ENCODE assay signal across 22 cellular contexts in the genomic region with DNA sequence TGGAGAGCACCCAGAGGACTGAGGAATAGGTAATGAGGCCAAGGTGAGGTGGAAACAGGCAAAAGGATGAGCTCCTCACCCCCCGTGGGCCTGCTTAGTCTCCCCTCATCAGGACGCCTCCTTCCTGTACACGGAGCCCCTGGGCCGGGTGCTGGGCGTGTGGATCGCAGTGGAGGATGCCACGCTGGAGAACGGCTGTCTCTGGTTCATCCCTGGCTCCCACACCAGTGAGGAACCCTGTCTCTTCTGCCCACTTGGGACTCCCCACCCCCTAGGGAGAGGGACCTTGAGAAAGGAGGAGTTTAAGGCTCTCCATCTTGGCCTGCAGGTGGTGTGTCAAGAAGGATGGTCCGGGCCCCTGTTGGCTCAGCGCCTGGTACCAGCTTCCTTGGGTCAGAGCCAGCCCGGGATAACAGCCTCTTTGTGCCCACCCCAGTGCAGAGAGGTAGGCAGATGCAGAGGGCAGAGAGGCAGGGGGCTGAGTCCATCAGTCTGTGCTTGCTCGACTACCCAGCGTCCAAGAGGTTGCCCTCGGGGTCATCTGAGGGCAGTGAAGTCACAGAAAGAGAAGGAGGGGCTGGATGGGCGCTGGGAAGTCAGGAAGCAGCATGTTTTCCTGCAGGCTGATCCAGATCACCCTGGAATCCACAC. TPM values are rescaled to one million over a fixed set of nuclear protein-coding genes. Genes with fewer than 3 reads are reported as not detected.
DNase-seq lines count a peak whose midpoint lies in the region; ATAC-seq and TF ChIP-seq lines count a peak whose summit lies in the region.
"Had no signal": no experiment of that assay in that cellular context is flagged by ENCODE, and none has a peak within 500 bp of the region (broad histone marks: within the 10 kb centered on the region; RNA-seq: fewer than 3 reads in every experiment).

No MANE protein-coding gene starts in this region.

- no peaks in the 10 kb centered on the region for H3K4me1 Mint-ChIP-seq in natural killer cell treated with Interleukin-12 subunit alpha and Interleukin-12 subunit beta and Interleukin-15 and Interleukin-18, amount 100 ng/mL, for 72 hours (ENCODE audit: low read depth in 2 of 2)
- no peaks in the 10 kb centered on the region for H3K4me1 Mint-ChIP-seq in natural killer cell
- H3K4me1 Mint-ChIP-seq in activated CD8-positive, alpha-beta T cell treated with anti-CD3 and anti-CD28 coated beads for 36 hours (ENCODE audit: low read depth) = no peaks in the 10 kb centered on the region
- H3K4me1 Mint-ChIP-seq: activated naive CD8-positive, alpha-beta T cell treated with anti-CD3 and anti-CD28 coated beads, Interleukin-2, amount 10 ng/mL, durations not matched to agents 7 days and 5 days; mesothelial cell of epicardium had no signal

- WGBS in right cardiac atrium = 59% methylated on average over 15 of the region's 15 CpGs
- no CpG with 5 or more reads among the region's 15 CpGs for WGBS in neuronal stem cell (ENCODE audit: extremely low coverage in 2 of 2, insufficient read length in 2 of 2, insufficient replicate concordance in 1 of 2), 2 donors
- WGBS in aorta, 2 donors = 60 to 66% methylated on average over 15 of the region's 15 CpGs

- no peaks in the 10 kb centered on the region for H3K9me3 Mint-ChIP-seq in natural killer cell treated with Interleukin-12 subunit alpha and Interleukin-12 subunit beta and Interleukin-15 and Interleukin-18, amount 100 ng/mL, for 72 hours
- no peaks in the 10 kb centered on the region for H3K9me3 Mint-ChIP-seq in natural killer cell
- no peaks in the 10 kb centered on the region for H3K9me3 Mint-ChIP-seq in activated CD8-positive, alpha-beta T cell treated with anti-CD3 and anti-CD28 coated beads for 36 hours
- H3K9me3 Mint-ChIP-seq: activated CD4-positive, alpha-beta T cell treated with anti-CD3 and anti-CD28 coated beads, Interleukin-2, amount 10 ng/mL, durations not matched to agents 24 days and 14 days; activated naive CD8-positive, alpha-beta T cell treated with anti-CD3 and anti-CD28 coated beads, Interleukin-2, amount 10 ng/mL, durations not matched to agents 7 days and 5 days; activated T-helper 2 cell treated with anti-CD3 and anti-CD28 coated beads, Interferon-gamma antibody, Interleukin-2, Interleukin-4, amounts not matched to agents 10 μg/mL and 5 μg/mL and 100 μg/mL, durations not matched to agents 14 hours and 24 hours and 36 hours; mesothelial cell of epicardium had no signal

- intact Hi-C loops in natural killer cell (cut with micrococcal nuclease) = no loop called here
- intact Hi-C loops in right cardiac atrium (cut with DNase I) = no loop called here
- intact Hi-C loops in aorta (cut with DNase I) = no loop called here
- intact Hi-C loops in activated CD8-positive, alpha-beta T cell treated with anti-CD3 and anti-CD28 coated beads for 36 hours (cut with micrococcal nuclease) = no loop called here

- H3K4me3 ChIP-seq in right cardiac atrium (ENCODE audit: low read length) (no peak overlapping the region), neuronal stem cell (ENCODE audit: low read length in 2 of 2) (no peak overlapping the region), aorta (ENCODE audit: low read length in 2 of 2) (no peak overlapping the region)
- H3K4me3 ChIP-seq: BLaER1, psoas muscle had no signal

- no peak overlapping the region for H2BK120ac ChIP-seq in neuronal stem cell (ENCODE audit: low read depth, low read length)

- peak overlapping the region; percentile 38 for H2AFZ ChIP-seq in neuronal stem cell (ENCODE audit: low read length)

- no peak overlapping the region for H3K18ac ChIP-seq in neuronal stem cell (ENCODE audit: low read length)

- CTCF ChIA-PET in activated CD8-positive, alpha-beta T cell treated with anti-CD3 and anti-CD28 coated beads for 36 hours (lab: Charles Lee) = interaction anchor here (1.2 kb wide), 1 partner anchor 12 kb away, joined by 4 read pairs; no protein-coding TSS in a partner anchor

- no peaks in the 10 kb centered on the region for H3K36me3 Mint-ChIP-seq in natural killer cell treated with Interleukin-12 subunit alpha and Interleukin-12 subunit beta and Interleukin-15 and Interleukin-18, amount 100 ng/mL, for 72 hours
- no peaks in the 10 kb centered on the region for H3K36me3 Mint-ChIP-seq in natural killer cell
- no peaks in the 10 kb centered on the region for H3K36me3 Mint-ChIP-seq in activated CD8-positive, alpha-beta T cell treated with anti-CD3 and anti-CD28 coated beads for 36 hours (ENCODE audit: low read depth)
- H3K36me3 Mint-ChIP-seq: activated naive CD8-positive, alpha-beta T cell treated with anti-CD3 and anti-CD28 coated beads, Interleukin-2, amount 10 ng/mL, durations not matched to agents 7 days and 5 days; mesothelial cell of epicardium had no signal

- H3K4me1 ChIP-seq in right cardiac atrium (ENCODE audit: control insufficient read depth, insufficient read depth, low read length) (no peaks in the 10 kb centered on the region), neuronal stem cell (ENCODE audit: control insufficient read depth in 2 of 2, insufficient read depth in 1 of 2, low read depth in 1 of 2, low read length in 2 of 2) (peaks cover 0 to 8% of the 10 kb centered on the region in 2 donors), aorta (ENCODE audit: control insufficient read depth in 1 of 2, insufficient read depth in 2 of 2, low read length in 2 of 2) (no peaks in the 10 kb centered on the region)
- H3K4me1 ChIP-seq: BLaER1, psoas muscle had no signal

- no peak overlapping the region for H3K23ac ChIP-seq in neuronal stem cell (ENCODE audit: low read depth, low read length, poor library complexity)

- H3K27me3 Mint-ChIP-seq in natural killer cell treated with Interleukin-12 subunit alpha and Interleukin-12 subunit beta and Interleukin-15 and Interleukin-18, amount 100 ng/mL, for 72 hours = no peaks in the 10 kb centered on the region
- no peaks in the 10 kb centered on the region for H3K27me3 Mint-ChIP-seq in natural killer cell (ENCODE audit: low read depth in 2 of 2)
- no peaks in the 10 kb centered on the region for H3K27me3 Mint-ChIP-seq in activated CD8-positive, alpha-beta T cell treated with anti-CD3 and anti-CD28 coated beads for 36 hours
- H3K27me3 Mint-ChIP-seq: activated CD4-positive, alpha-beta T cell treated with anti-CD3 and anti-CD28 coated beads, Interleukin-2, amount 10 ng/mL, durations not matched to agents 24 days and 14 days; activated naive CD8-positive, alpha-beta T cell treated with anti-CD3 and anti-CD28 coated beads, Interleukin-2, amount 10 ng/mL, durations not matched to agents 7 days and 5 days had no signal

- peak overlapping the region; percentile 23 for H3K14ac ChIP-seq in neuronal stem cell (ENCODE audit: low read length)

- H3K9ac ChIP-seq in neuronal stem cell (ENCODE audit: low read depth, low read length, poor library complexity) = no peak overlapping the region

- H2BK15ac ChIP-seq in neuronal stem cell (ENCODE audit: low read length) = no peak overlapping the region

- no peak overlapping the region for H2BK12ac ChIP-seq in neuronal stem cell (ENCODE audit: low read length)

- H3K9me3 ChIP-seq in right cardiac atrium (ENCODE audit: control insufficient read depth, low read length) = no peaks in the 10 kb centered on the region
- H3K9me3 ChIP-seq in neuronal stem cell (replicated peaks in 1 of 2; ENCODE audit: control insufficient read depth in 2 of 2, insufficient read depth in 1 of 2, low read depth in 1 of 2, low read length in 2 of 2) = no peaks in the 10 kb centered on the region
- H3K9me3 ChIP-seq in aorta (ENCODE audit: control insufficient read depth, low read length) = no peaks in the 10 kb centered on the region
- H3K9me3 ChIP-seq: BLaER1, psoas muscle had no signal

- H3K27me3 ChIP-seq in right cardiac atrium (ENCODE audit: control insufficient read depth, insufficient read depth) (no peaks in the 10 kb centered on the region), neuronal stem cell (ENCODE audit: control insufficient read depth in 3 of 3, insufficient read depth in 3 of 3, low read depth in 1 of 3, low read length in 3 of 3) (no peaks in the 10 kb centered on the region), aorta (ENCODE audit: control insufficient read depth in 1 of 2, insufficient read depth in 2 of 2, low read length in 1 of 2) (no peaks in the 10 kb centered on the region)
- H3K27me3 ChIP-seq: BLaER1 had no signal

- H3K27ac Mint-ChIP-seq in natural killer cell treated with Interleukin-12 subunit alpha and Interleukin-12 subunit beta and Interleukin-15 and Interleukin-18, amount 100 ng/mL, for 72 hours = no peak overlapping the region
- H3K27ac Mint-ChIP-seq in natural killer cell = no peak overlapping the region
- H3K27ac Mint-ChIP-seq in activated CD8-positive, alpha-beta T cell treated with anti-CD3 and anti-CD28 coated beads for 36 hours = no peak overlapping the region
- H3K27ac Mint-ChIP-seq: activated CD4-positive, alpha-beta T cell treated with anti-CD3 and anti-CD28 coated beads, Interleukin-2, amount 10 ng/mL, durations not matched to agents 24 days and 14 days; activated naive CD8-positive, alpha-beta T cell treated with anti-CD3 and anti-CD28 coated beads, Interleukin-2, amount 10 ng/mL, durations not matched to agents 7 days and 5 days; activated T-helper 2 cell treated with anti-CD3 and anti-CD28 coated beads, Interferon-gamma antibody, Interleukin-2, Interleukin-4, amounts not matched to agents 10 μg/mL and 5 μg/mL and 100 μg/mL, durations not matched to agents 14 hours and 24 hours and 36 hours; mesothelial cell of epicardium had no signal

- H3K4me2 ChIP-seq in neuronal stem cell (ENCODE audit: insufficient read depth, low read length, poor library complexity, severe bottlenecking) = no peak overlapping the region
- H3K4me2 ChIP-seq: BLaER1 had no signal

- no peak overlapping the region for H2BK5ac ChIP-seq in neuronal stem cell (ENCODE audit: low read length)

- H3K79me1 ChIP-seq in neuronal stem cell (ENCODE audit: low read depth, low read length) = peaks cover 6% of the 10 kb centered on the region

- POLR2A ChIA-PET in activated CD8-positive, alpha-beta T cell treated with anti-CD3 and anti-CD28 coated beads for 36 hours (lab: Charles Lee) = no interaction called here

- H3K4ac ChIP-seq in neuronal stem cell (ENCODE audit: low read length) = no peak overlapping the region

- no peak overlapping the region for H4K8ac ChIP-seq in neuronal stem cell (ENCODE audit: low read depth, low read length)

- H4K91ac ChIP-seq in neuronal stem cell (ENCODE audit: low read depth, low read length, poor library complexity) = no peak overlapping the region

- ATAC-seq in natural killer cell treated with Interleukin-12 subunit alpha and Interleukin-12 subunit beta and Interleukin-15 and Interleukin-18, amount 100 ng/mL, for 72 hours = peak; percentile 33 to 34
- ATAC-seq in natural killer cell (no peak), right cardiac atrium (peak; percentile 28 to 45), aorta (ENCODE audit: low FRiP score) (peak; percentile 28), HG02571 (IDR thresholded peaks at IDR 0.05; ENCODE audit: unreplicated experiment) (no peak), HG03135 (IDR thresholded peaks at IDR 0.05; ENCODE audit: unreplicated experiment) (no peak)
- ATAC-seq in activated CD8-positive, alpha-beta T cell treated with anti-CD3 and anti-CD28 coated beads for 36 hours = no peak

- TF ChIP-seq CTCF in natural killer cell (IDR thresholded peaks at IDR 0.05) = no peak
- TF ChIP-seq CTCF in activated CD8-positive, alpha-beta T cell treated with anti-CD3 and anti-CD28 coated beads for 36 hours (IDR thresholded peaks at IDR 0.05) = no peak

- H2AK5ac ChIP-seq in neuronal stem cell (ENCODE audit: low read depth, low read length) = no peak overlapping the region

- peaks cover under 1 to 4% of the 10 kb centered on the region in 2 donors for H3K36me3 ChIP-seq in neuronal stem cell (replicated peaks in 1 of 2; ENCODE audit: control insufficient read depth in 2 of 2, insufficient read depth in 2 of 2, low read length in 2 of 2)
- H3K36me3 ChIP-seq in aorta (ENCODE audit: control insufficient read depth in 1 of 2, insufficient read depth in 2 of 2, low read length in 1 of 2) = no peaks in the 10 kb centered on the region

- DNase-seq in natural killer cell treated with Interleukin-12 subunit alpha and Interleukin-12 subunit beta and Interleukin-15 and Interleukin-18, amount 100 ng/mL, for 72 hours (ENCODE audit: low spot score) = no peak
- DNase-seq in natural killer cell (no peak), right cardiac atrium (peak in 1 of 3 donors; percentile 73), neuronal stem cell (ENCODE audit: low spot score) (no peak), aorta (peak; percentile 37 to 73)
- DNase-seq in activated CD8-positive, alpha-beta T cell treated with anti-CD3 and anti-CD28 coated beads for 36 hours = no peak
- DNase-seq: activated CD4-positive, alpha-beta T cell treated with anti-CD3 and anti-CD28 coated beads, Interleukin-2, amount 10 ng/mL, durations not matched to agents 24 days and 14 days; activated naive CD8-positive, alpha-beta T cell treated with anti-CD3 and anti-CD28 coated beads, Interleukin-2, amount 10 ng/mL, durations not matched to agents 7 days and 5 days; Calu3; EL; IMR-90; NCI-H1436 treated with DMSO at 0.1 percent for 48 hours; NCI-H524 treated with DMSO at 0.1 percent for 48 hours; stimulated activated CD4-positive, alpha-beta T cell treated with anti-CD3 and anti-CD28 coated beads, Interleukin-4, amount 100 ng/mL, for 4 hours had no signal

- H3K27ac ChIP-seq in right cardiac atrium (ENCODE audit: low read length) = no peak overlapping the region
- no peak overlapping the region for H3K27ac ChIP-seq in neuronal stem cell (replicated peaks; ENCODE audit: low read length)
- no peak overlapping the region for H3K27ac ChIP-seq in aorta (ENCODE audit: low read depth in 1 of 2, low read length in 2 of 2)
- H3K27ac ChIP-seq: BLaER1, psoas muscle had no signal

- no peak overlapping the region for H3K4me3 Mint-ChIP-seq in natural killer cell treated with Interleukin-12 subunit alpha and Interleukin-12 subunit beta and Interleukin-15 and Interleukin-18, amount 100 ng/mL, for 72 hours
- H3K4me3 Mint-ChIP-seq in natural killer cell = no peak overlapping the region
- H3K4me3 Mint-ChIP-seq in activated CD8-positive, alpha-beta T cell treated with anti-CD3 and anti-CD28 coated beads for 36 hours = no peak overlapping the region
- H3K4me3 Mint-ChIP-seq: activated CD4-positive, alpha-beta T cell treated with anti-CD3 and anti-CD28 coated beads, Interleukin-2, amount 10 ng/mL, durations not matched to agents 24 days and 14 days; activated naive CD8-positive, alpha-beta T cell treated with anti-CD3 and anti-CD28 coated beads, Interleukin-2, amount 10 ng/mL, durations not matched to agents 7 days and 5 days; mesothelial cell of epicardium had no signal

RNA-seq across cellular contexts. Expression of a gene that starts 7.0 kb away (rescaled TPM):
- total RNA-seq in natural killer cell treated with Interleukin-12 subunit alpha and Interleukin-12 subunit beta and Interleukin-15 and Interleukin-18, amount 100 ng/mL, for 72 hours = 10 to 100 TPM in 1 of 2 donors, 1 to 10 TPM in 1; 8.7 to 11.5 TPM
- 1 to 10 TPM; 4.8 to 8.9 (median 6.7) TPM for total RNA-seq in natural killer cell
- 10 to 100 TPM; 10.0 to 11.8 (median 11.2) TPM for total RNA-seq in right cardiac atrium
- 9.6 TPM for polyA plus RNA-seq in right cardiac atrium
- 10.1 TPM for polyA plus RNA-seq in neuronal stem cell (2013, experiment 1 of 2)
- 9.7 TPM for polyA plus RNA-seq in neuronal stem cell (2013, experiment 2 of 2)
- total RNA-seq in aorta = 10 to 100 TPM in 1 of 2 donors, 1 to 10 TPM in 1; 8.4 to 10.5 TPM
- 10 to 100 TPM in 1 of 2 donors, 1 to 10 TPM in 1; 4.3 to 10.7 TPM for polyA plus RNA-seq in aorta
- total RNA-seq in activated CD8-positive, alpha-beta T cell treated with anti-CD3 and anti-CD28 coated beads for 36 hours = 1 to 10 TPM; 5.7 TPM

RNA-seq across cellular contexts. Expression of a gene that starts 7.1 kb away (rescaled TPM):
- 100 to 1,000 TPM; 103 to 143 TPM for total RNA-seq in natural killer cell treated with Interleukin-12 subunit alpha and Interleukin-12 subunit beta and Interleukin-15 and Interleukin-18, amount 100 ng/mL, for 72 hours
- total RNA-seq in natural killer cell = 10 to 100 TPM; 53.9 to 66.4 (median 58.3) TPM
- total RNA-seq in right cardiac atrium = 10 to 100 TPM; 16.1 to 24.6 (median 17.8) TPM
- 9.8 TPM for polyA plus RNA-seq in right cardiac atrium
- 25.1 TPM for polyA plus RNA-seq in neuronal stem cell (2013, experiment 1 of 2)
- polyA plus RNA-seq in neuronal stem cell (2013, experiment 2 of 2) = 24.6 TPM
- 10 to 100 TPM; 37.1 to 44.5 TPM for total RNA-seq in aorta
- polyA plus RNA-seq in aorta = 10 to 100 TPM in 1 of 2 donors, 1 to 10 TPM in 1; 4.9 to 14.4 TPM
- total RNA-seq in activated CD8-positive, alpha-beta T cell treated with anti-CD3 and anti-CD28 coated beads for 36 hours = 100 to 1,000 TPM in 1 of 2 experiments, 10 to 100 TPM in 1; 96.2 to 110 TPM

RNA-seq across cellular contexts. Expression of a gene that starts 19.6 kb away (rescaled TPM):
- 1 to 10 TPM in 1 of 2 donors, under 1 TPM in 1; 0.24 to 1.1 TPM for total RNA-seq in natural killer cell treated with Interleukin-12 subunit alpha and Interleukin-12 subunit beta and Interleukin-15 and Interleukin-18, amount 100 ng/mL, for 72 hours
- total RNA-seq in natural killer cell (1 to 10 TPM; 5.4 to 6.0 (median 5.4) TPM), right cardiac atrium (10 to 100 TPM; 30.4 to 64.4 (median 38.0) TPM), aorta (10 to 100 TPM; 20.5 to 33.0 TPM)
- polyA plus RNA-seq in right cardiac atrium (57.8 TPM), aorta (10 to 100 TPM; 16.7 to 68.9 TPM)
- 13.0 TPM for polyA plus RNA-seq in neuronal stem cell (2013, experiment 1 of 2)
- 12.5 TPM for polyA plus RNA-seq in neuronal stem cell (2013, experiment 2 of 2)
- 1 to 10 TPM in 1 of 2 experiments, under 1 TPM in 1; 0.61 to 1.5 TPM for total RNA-seq in activated CD8-positive, alpha-beta T cell treated with anti-CD3 and anti-CD28 coated beads for 36 hours
- total RNA-seq: Calu3, M059J had no signal
- polyA plus RNA-seq: neural cell had no signal

RNA-seq across cellular contexts. Expression of a gene that starts 58.5 kb away (rescaled TPM):
- 10 to 100 TPM; 25.6 to 28.2 TPM for total RNA-seq in natural killer cell treated with Interleukin-12 subunit alpha and Interleukin-12 subunit beta and Interleukin-15 and Interleukin-18, amount 100 ng/mL, for 72 hours
- total RNA-seq in natural killer cell = 10 to 100 TPM; 60.0 to 82.9 (median 67.9) TPM
- total RNA-seq in right cardiac atrium = 10 to 100 TPM; 22.5 to 49.8 (median 26.3) TPM
- polyA plus RNA-seq in right cardiac atrium = 28.3 TPM
- polyA plus RNA-seq in neuronal stem cell (2013, experiment 1 of 2) = 28.5 TPM
- 29.6 TPM for polyA plus RNA-seq in neuronal stem cell (2013, experiment 2 of 2)
- total RNA-seq in aorta = 100 to 1,000 TPM in 1 of 2 donors, 10 to 100 TPM in 1; 63.8 to 100 TPM
- polyA plus RNA-seq in aorta = 10 to 100 TPM; 14.3 to 41.3 TPM
- 10 to 100 TPM; 15.1 to 16.2 TPM for total RNA-seq in activated CD8-positive, alpha-beta T cell treated with anti-CD3 and anti-CD28 coated beads for 36 hours

RNA-seq across cellular contexts. Expression of a gene that starts 58.6 kb away (rescaled TPM):
- total RNA-seq in natural killer cell treated with Interleukin-12 subunit alpha and Interleukin-12 subunit beta and Interleukin-15 and Interleukin-18, amount 100 ng/mL, for 72 hours = 10 to 100 TPM in 1 of 2 donors, 1 to 10 TPM in 1; 6.7 to 19.9 TPM
- 10 to 100 TPM in 1 of 3 donors, 1 to 10 TPM in 2; 8.9 to 11.3 (median 9.1) TPM for total RNA-seq in natural killer cell
- total RNA-seq in right cardiac atrium = 10 to 100 TPM; 10.1 to 18.0 (median 14.0) TPM
- 14.7 TPM for polyA plus RNA-seq in right cardiac atrium
- 19.9 TPM for polyA plus RNA-seq in neuronal stem cell (2013, experiment 1 of 2)
- 19.3 TPM for polyA plus RNA-seq in neuronal stem cell (2013, experiment 2 of 2)
- 1 to 10 TPM; 7.5 to 9.5 TPM for total RNA-seq in aorta
- polyA plus RNA-seq in aorta = 10 to 100 TPM in 1 of 2 donors, 1 to 10 TPM in 1; 4.5 to 11.4 TPM
- 10 to 100 TPM; 17.0 to 18.6 TPM for total RNA-seq in activated CD8-positive, alpha-beta T cell treated with anti-CD3 and anti-CD28 coated beads for 36 hours

Comparison
In these comparisons a context has a peak if more than half of its experiments do, and no peak if none do; other contexts are left out.
1. ATAC-seq: peak in natural killer cell treated with Interleukin-12 subunit alpha and Interleukin-12 subunit beta and Interleukin-15 and Interleukin-18, amount 100 ng/mL, for 72 hours (2 of 2), right cardiac atrium (2 of 2) and aorta (single experiment); none in natural killer cell (0 of 3), HG02571 (single experiment), HG03135 (single experiment) and activated CD8-positive, alpha-beta T cell treated with anti-CD3 and anti-CD28 coated beads for 36 hours (single experiment).
2. DNase-seq: peak in aorta (2 of 2); none in natural killer cell treated with Interleukin-12 subunit alpha and Interleukin-12 subunit beta and Interleukin-15 and Interleukin-18, amount 100 ng/mL, for 72 hours (single experiment), natural killer cell (single experiment), neuronal stem cell (single experiment) and activated CD8-positive, alpha-beta T cell treated with anti-CD3 and anti-CD28 coated beads for 36 hours (single experiment).